ENCODE assay signal across 1 cellular context in the genomic region with DNA sequence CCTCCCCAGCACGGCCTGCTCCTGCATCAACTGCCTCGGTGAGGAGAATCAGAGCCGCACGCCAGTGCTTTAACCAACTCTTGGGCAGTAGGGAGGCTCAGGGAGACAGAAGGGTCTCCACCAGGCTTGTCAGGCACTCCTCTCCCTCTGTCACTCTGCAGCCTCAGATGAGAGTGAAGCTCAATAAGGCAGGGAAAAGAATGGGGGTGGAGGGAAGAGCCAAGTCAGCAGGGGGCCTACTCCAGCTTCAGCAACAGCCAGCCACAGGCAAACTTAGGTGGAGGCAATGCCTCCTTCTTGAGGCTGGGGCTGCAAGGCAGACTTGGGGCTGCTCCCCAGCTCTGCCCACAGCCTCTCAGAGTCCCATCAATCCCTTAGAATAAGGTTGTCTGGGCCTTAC.
TF ChIP-seq lines count a peak whose summit lies in the region.

No MANE protein-coding gene starts in this region.

TF ChIP-seq in GM23338, 12 proteins besides CTCF, POLR2A, EP300 and RAD21:
- TF ChIP-seq ZNF462 (CRISPR knock-in tag; IDR thresholded peaks at IDR 0.05) (no peak), EZH2 (IDR thresholded peaks at IDR 0.05; ENCODE audit: low read depth, unreplicated experiment) (no peak), EZH2phosphoT487 (IDR thresholded peaks at IDR 0.05; ENCODE audit: unreplicated experiment) (no peak), POLR2AphosphoS5 (IDR thresholded peaks at IDR 0.05; ENCODE audit: low read depth) (no peak), NANOG (IDR thresholded peaks at IDR 0.05; ENCODE audit: borderline replicate concordance) (no peak), STAT1 (IDR thresholded peaks at IDR 0.05; ENCODE audit: unreplicated experiment) (no peak), REST (IDR thresholded peaks at IDR 0.05; ENCODE audit: unreplicated experiment) (no peak), JUNB (IDR thresholded peaks at IDR 0.05; ENCODE audit: unreplicated experiment) (no peak), ETS1 (IDR thresholded peaks at IDR 0.05) (no peak), ZNF331 (CRISPR knock-in tag; IDR thresholded peaks at IDR 0.05; ENCODE audit: low read depth) (no peak), CREB1 (CRISPR knock-in tag; IDR thresholded peaks at IDR 0.05; ENCODE audit: low read depth) (no peak), ZNF114 (CRISPR knock-in tag; IDR thresholded peaks at IDR 0.05) (no peak)
